In genomic region chr13:50320297-50320862, GRCh38 we compare ENCODE assay signal across 10 cellular contexts.
DNase-seq lines count a peak whose midpoint lies in the region; TF ChIP-seq lines count a peak whose summit lies in the region.
"Had no signal": no experiment of that assay in that cellular context is flagged by ENCODE, and none has a peak within 500 bp of the region (broad histone marks: within the 10 kb centered on the region; RNA-seq: fewer than 3 reads in every experiment).

No MANE protein-coding gene starts in this region.

- H3K4me1 ChIP-seq in osteoblast (ENCODE audit: insufficient read depth, low read length) (peaks cover 18% of the 10 kb centered on the region), Karpas-422 (ENCODE audit: low read length) (peaks cover 36% of the 10 kb centered on the region)

- DNase-seq in Daoy (ENCODE audit: low read depth) (peak; percentile 27), NCI-H774 (lab: John Stamatoyannopoulos, UW) (peak; percentile 5), epithelial cell of esophagus (ENCODE audit: low read depth) (peak; percentile 55), osteoblast (ENCODE audit: insufficient read length, low spot score, missing footprints) (no peak), posterior cingulate gyrus (no peak), Karpas-422 (no peak), retina (no peak), middle frontal gyrus (ENCODE audit: extremely low spot score, low spot score) (no peak)

- H3K9ac ChIP-seq in Karpas-422 (ENCODE audit: low read length): no peak overlapping the region

- H3K4me3 ChIP-seq in epithelial cell of esophagus (ENCODE audit: low read length) (no peak overlapping the region), osteoblast (ENCODE audit: insufficient read depth, low read length) (no peak overlapping the region), Karpas-422 (ENCODE audit: low read length) (no peak overlapping the region)
- H3K4me3 ChIP-seq: GM12878, SK-N-MC had no signal

- H3K27me3 ChIP-seq in osteoblast (ENCODE audit: insufficient read depth, low read length) (no peaks in the 10 kb centered on the region), Karpas-422 (ENCODE audit: low read length) (no peaks in the 10 kb centered on the region)

- H3K4me2 ChIP-seq in osteoblast (ENCODE audit: insufficient read depth, low read length) (peak overlapping the region; percentile 24), Karpas-422 (ENCODE audit: low read depth, low read length, poor library complexity, severe bottlenecking) (no peak overlapping the region)

- no peaks in the 10 kb centered on the region for H3K9me2 ChIP-seq in Karpas-422 (replicated peaks; ENCODE audit: insufficient read depth, low read length)

- TF ChIP-seq CTCF in epithelial cell of esophagus (IDR thresholded peaks at IDR 0.05; ENCODE audit: insufficient read depth, low read depth, low read length, missing control alignments) (no peak), osteoblast (IDR thresholded peaks at IDR 0.05; ENCODE audit: extremely low read depth, low read depth, low read length) (no peak)

- intact Hi-C loops in posterior cingulate gyrus (cut with DNase I): no loop called here

- no peaks in the 10 kb centered on the region for H3K79me2 ChIP-seq in osteoblast (ENCODE audit: insufficient read depth, low read length)
- no peaks in the 10 kb centered on the region for H3K79me2 ChIP-seq in Karpas-422 (ENCODE audit: low read length)

- H3K9me3 ChIP-seq in osteoblast (ENCODE audit: low read depth, low read length): no peaks in the 10 kb centered on the region
- no peaks in the 10 kb centered on the region for H3K9me3 ChIP-seq in Karpas-422 (ENCODE audit: low read length)

- H2AFZ ChIP-seq in osteoblast (ENCODE audit: low read length): peak overlapping the region; percentile 61
- H2AFZ ChIP-seq in Karpas-422 (ENCODE audit: low read length): no peak overlapping the region

- H4K20me1 ChIP-seq in osteoblast (ENCODE audit: insufficient read depth, low read length) (no peaks in the 10 kb centered on the region), Karpas-422 (ENCODE audit: insufficient read depth, low read depth, low read length) (no peaks in the 10 kb centered on the region)

- H3K27ac ChIP-seq in osteoblast (ENCODE audit: low read depth, low read length) (peak overlapping the region; percentile 67), Karpas-422 (ENCODE audit: low read length) (no peak overlapping the region)
- H3K27ac ChIP-seq: SK-N-MC had no signal

- H3K36me3 ChIP-seq in osteoblast (ENCODE audit: insufficient read depth, low read length) (no peaks in the 10 kb centered on the region), Karpas-422 (ENCODE audit: insufficient read depth, low read length) (peaks cover 3% of the 10 kb centered on the region; the same call in 1 of the 2 replicates)

Comparison
In these comparisons a context has a peak if more than half of its experiments do, and no peak if none do; other contexts are left out.
1. DNase-seq: peak in Daoy (single experiment), NCI-H774 (single experiment) and epithelial cell of esophagus (single experiment); none in osteoblast (single experiment), posterior cingulate gyrus (0 of 10), Karpas-422 (single experiment), retina (single experiment) and middle frontal gyrus (single experiment).